ENCODE assay signal across 11 cellular contexts in genomic region chrX:45134303-45134702, GRCh38.
DNase-seq lines count a peak whose midpoint lies in the region; ATAC-seq and TF ChIP-seq lines count a peak whose summit lies in the region.
"Had no signal": no experiment of that assay in that cellular context is flagged by ENCODE, and none has a peak within 500 bp of the region (broad histone marks: within the 10 kb centered on the region; RNA-seq: fewer than 3 reads in every experiment).

No MANE protein-coding gene starts in this region.

- no peaks in the 10 kb centered on the region for H3K36me3 Mint-ChIP-seq in CD4-positive, alpha-beta T cell (ENCODE audit: low read depth)
- H3K36me3 Mint-ChIP-seq: CD4-positive, CD25-positive, alpha-beta regulatory T cell had no signal

- H3K4me3 Mint-ChIP-seq in CD4-positive, alpha-beta T cell = no peak overlapping the region
- H3K4me3 Mint-ChIP-seq: activated naive CD8-positive, alpha-beta T cell treated with anti-CD3 and anti-CD28 coated beads for 36 hours; CD4-positive, CD25-positive, alpha-beta regulatory T cell had no signal

- H3K4me1 Mint-ChIP-seq in CD4-positive, alpha-beta T cell (ENCODE audit: low read depth) = no peaks in the 10 kb centered on the region
- H3K4me1 Mint-ChIP-seq: activated naive CD8-positive, alpha-beta T cell treated with anti-CD3 and anti-CD28 coated beads for 36 hours; CD4-positive, CD25-positive, alpha-beta regulatory T cell had no signal

- POLR2A ChIA-PET in CD4-positive, alpha-beta T cell (lab: Charles Lee) = no interaction called here

- DNase-seq in SJCRH30 (peak; percentile 63 to 74), superior temporal gyrus (ENCODE audit: extremely low spot score) (peak; percentile 73), NCI-H1092 treated with DMSO at 0.1 percent for 48 hours (lab: John Stamatoyannopoulos, UW) (no peak)
- no peak for DNase-seq in CD4-positive, alpha-beta T cell
- DNase-seq: activated naive CD8-positive, alpha-beta T cell treated with anti-CD3 and anti-CD28 coated beads for 36 hours; CD4-positive, CD25-positive, alpha-beta regulatory T cell had no signal

- no peak for ATAC-seq in CD4-positive, alpha-beta T cell (ENCODE audit: poor library complexity)
- no peak for ATAC-seq in GM18519 (IDR thresholded peaks at IDR 0.05; ENCODE audit: low FRiP score, unreplicated experiment)

- no peak for TF ChIP-seq CTCF in CD4-positive, alpha-beta T cell (IDR thresholded peaks at IDR 0.05)

- intact Hi-C loops in CD4-positive, alpha-beta T cell (cut with DNase I, micrococcal nuclease) = no loop called here

- H3K36me3 ChIP-seq in SJCRH30 = no peaks in the 10 kb centered on the region

- H3K9me3 Mint-ChIP-seq in CD4-positive, alpha-beta T cell = peaks cover 3% of the 10 kb centered on the region

- no peaks in the 10 kb centered on the region for H3K27me3 Mint-ChIP-seq in CD4-positive, alpha-beta T cell
- H3K27me3 Mint-ChIP-seq: activated naive CD8-positive, alpha-beta T cell treated with anti-CD3 and anti-CD28 coated beads for 36 hours; CD4-positive, CD25-positive, alpha-beta regulatory T cell; progenitor cell of endocrine pancreas had no signal

- H3K27ac Mint-ChIP-seq in CD4-positive, alpha-beta T cell = no peak overlapping the region
- H3K27ac Mint-ChIP-seq: activated naive CD8-positive, alpha-beta T cell treated with anti-CD3 and anti-CD28 coated beads for 36 hours; progenitor cell of endocrine pancreas had no signal

- CTCF ChIA-PET in CD4-positive, alpha-beta T cell (lab: Charles Lee) = interaction anchor here (1.2 kb wide), 1 partner anchor 59 kb away, joined by 3 read pairs; no protein-coding TSS in a partner anchor

- peak overlapping the region; percentile 33 for H3K4me3 ChIP-seq in SJCRH30
- H3K4me3 ChIP-seq: coronary artery had no signal

- peak overlapping the region; percentile 82 for H3K27ac ChIP-seq in SJCRH30
- peak overlapping the region; percentile 86 for H3K27ac ChIP-seq in cingulate gyrus (ENCODE audit: low read depth, low read length)
- peak overlapping the region; percentile 86 for H3K27ac ChIP-seq in layer of hippocampus (ENCODE audit: low read depth, low read length)
- H3K27ac ChIP-seq in CD4-positive, alpha-beta T cell (ENCODE audit: low read depth, low read length) = no peak overlapping the region
- H3K27ac ChIP-seq: coronary artery had no signal

- H3K27me3 ChIP-seq in SJCRH30 (no peaks in the 10 kb centered on the region), layer of hippocampus (ENCODE audit: control insufficient read depth, insufficient read depth, low read length) (no peaks in the 10 kb centered on the region)
- no peaks in the 10 kb centered on the region for H3K27me3 ChIP-seq in CD4-positive, alpha-beta T cell (ENCODE audit: control insufficient read depth, insufficient read depth, low read length)

- H3K4me1 ChIP-seq in SJCRH30 = no peaks in the 10 kb centered on the region

- no peaks in the 10 kb centered on the region for H3K9me3 ChIP-seq in SJCRH30 (replicated peaks)
- H3K9me3 ChIP-seq in CD4-positive, alpha-beta T cell (ENCODE audit: control insufficient read depth, low read length) = no peaks in the 10 kb centered on the region

Comparison
In these comparisons a context has a peak if more than half of its experiments do, and no peak if none do; other contexts are left out.
1. DNase-seq: peak in SJCRH30 (2 of 2) and superior temporal gyrus (single experiment); none in CD4-positive, alpha-beta T cell (0 of 10) and NCI-H1092 treated with DMSO at 0.1 percent for 48 hours (single experiment).